Comparison of ENCODE assay signal across 26 cellular contexts in the genomic region with DNA sequence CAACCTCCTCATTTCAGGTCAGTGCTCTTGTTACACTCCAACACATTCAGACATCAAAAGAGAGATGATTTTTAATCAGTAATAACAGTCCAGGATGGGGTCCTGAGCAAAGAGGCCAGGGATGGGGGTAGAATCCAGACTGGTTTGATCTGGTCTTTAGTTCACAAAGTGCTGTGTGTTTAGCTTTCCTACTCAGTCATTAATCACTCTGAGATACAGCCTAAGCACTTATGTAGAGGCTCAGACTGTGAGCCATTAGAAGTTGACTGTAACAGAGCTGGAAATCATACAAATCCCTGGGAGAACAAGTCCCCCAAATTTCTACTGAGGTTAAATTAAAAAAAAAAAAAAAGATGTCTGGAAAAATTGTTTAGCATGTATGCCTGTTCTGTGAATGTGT.
"Had no signal": no experiment of that assay in that cellular context is flagged by ENCODE, and none has a peak within 500 bp of the region (broad histone marks: within the 10 kb centered on the region; RNA-seq: fewer than 3 reads in every experiment).

No MANE protein-coding gene starts in this region.

- DNase-seq: activated CD4-positive, alpha-beta T cell treated with anti-CD3 and anti-CD28 coated beads, Interleukin-2, amount 50 U/mL, for 4 hours; activated CD8-positive, alpha-beta memory T cell treated with anti-CD3 and anti-CD28 coated beads for 24 hours; activated CD8-positive, alpha-beta memory T cell treated with anti-CD3 and anti-CD28 coated beads, Interleukin-2, amount 50 U/mL, for 4 hours; activated naive CD4-positive, alpha-beta T cell; activated T-cell treated with anti-CD3 and anti-CD28 coated beads, Interleukin-2, amount 50 U/mL, for 4 hours; adrenal gland; cerebellar nuclear complex; esophagus squamous epithelium; gastrocnemius medialis; hippocampal formation; naive B cell; right cardiac atrium; stimulated activated CD4-positive, alpha-beta T cell treated with anti-CD3 and anti-CD28 coated beads, Interleukin-12 subunit alpha, Interleukin-12 subunit beta, amount 100 ng/mL, for 4 hours; stimulated activated naive CD8-positive, alpha-beta T cell treated with anti-CD3 and anti-CD28 coated beads, Interleukin-15, amount 100 ng/mL, for 72 hours; T1000; uterus had no signal

- H3K4me1 Mint-ChIP-seq: stimulated activated effector memory CD8-positive, alpha-beta T cell treated with anti-CD3 and anti-CD28 coated beads, Interleukin-12 subunit alpha, Interleukin-12 subunit beta, amount 100 ng/mL, for 72 hours had no signal

- H3K27me3 ChIP-seq: adrenal gland, esophagus squamous epithelium, gastrocnemius medialis, suprapubic skin, tibial nerve, uterus had no signal

- H3K4me3 Mint-ChIP-seq: activated naive CD8-positive, alpha-beta T cell; activated T-cell treated with anti-CD3 and anti-CD28 coated beads, Interleukin-2, amount 50 U/mL, for 4 hours; memory B cell; naive B cell; stimulated activated effector memory CD8-positive, alpha-beta T cell treated with anti-CD3 and anti-CD28 coated beads, Interleukin-12 subunit alpha, Interleukin-12 subunit beta, amount 100 ng/mL, for 72 hours; stimulated activated naive CD8-positive, alpha-beta T cell treated with anti-CD3 and anti-CD28 coated beads, Interleukin-15, amount 100 ng/mL, for 72 hours; T-helper 1 cell treated with Interleukin-12 subunit alpha and Interleukin-12 subunit beta and Interleukin-4 antibody, amounts not matched to agents 30 μg/mL and 1 μg/mL, for 36 hours; WTC11 had no signal

- ATAC-seq: activated T-cell treated with anti-CD3 and anti-CD28 coated beads, Interleukin-2, amount 50 U/mL, for 4 hours; gastrocnemius medialis; right cardiac atrium; stimulated activated effector memory CD8-positive, alpha-beta T cell treated with anti-CD3 and anti-CD28 coated beads, Interleukin-12 subunit alpha, Interleukin-12 subunit beta, amount 100 ng/mL, for 72 hours; stimulated activated naive CD8-positive, alpha-beta T cell treated with anti-CD3 and anti-CD28 coated beads, Interleukin-15, amount 100 ng/mL, for 72 hours; WTC11 had no signal

- H3K9me3 ChIP-seq: adrenal gland, esophagus squamous epithelium, gastrocnemius medialis, prostate gland, suprapubic skin, tibial nerve, uterus had no signal

- H3K9me3 Mint-ChIP-seq: activated T-cell treated with anti-CD3 and anti-CD28 coated beads, Interleukin-2, amount 50 U/mL, for 4 hours; activated T-helper 2 cell treated with anti-CD3 and anti-CD28 coated beads, Interferon-gamma antibody, Interleukin-2, Interleukin-4, amounts not matched to agents 10 μg/mL and 5 μg/mL and 100 μg/mL, durations not matched to agents 14 hours and 24 hours and 36 hours; memory B cell; naive B cell; stimulated activated effector memory CD8-positive, alpha-beta T cell treated with anti-CD3 and anti-CD28 coated beads, Interleukin-12 subunit alpha, Interleukin-12 subunit beta, amount 100 ng/mL, for 72 hours; stimulated activated naive CD8-positive, alpha-beta T cell treated with anti-CD3 and anti-CD28 coated beads, Interleukin-15, amount 100 ng/mL, for 72 hours; T-helper 1 cell treated with Interleukin-12 subunit alpha and Interleukin-12 subunit beta and Interleukin-4 antibody, amounts not matched to agents 30 μg/mL and 1 μg/mL, for 36 hours; WTC11 had no signal

- H3K36me3 Mint-ChIP-seq: activated naive CD8-positive, alpha-beta T cell; memory B cell; naive B cell; stimulated activated effector memory CD8-positive, alpha-beta T cell treated with anti-CD3 and anti-CD28 coated beads, Interleukin-12 subunit alpha, Interleukin-12 subunit beta, amount 100 ng/mL, for 72 hours; WTC11 had no signal

- H3K27ac Mint-ChIP-seq: activated naive CD8-positive, alpha-beta T cell; activated T-helper 2 cell treated with anti-CD3 and anti-CD28 coated beads, Interferon-gamma antibody, Interleukin-2, Interleukin-4, amounts not matched to agents 10 μg/mL and 5 μg/mL and 100 μg/mL, durations not matched to agents 14 hours and 24 hours and 36 hours; memory B cell; naive B cell; stimulated activated effector memory CD8-positive, alpha-beta T cell treated with anti-CD3 and anti-CD28 coated beads, Interleukin-12 subunit alpha, Interleukin-12 subunit beta, amount 100 ng/mL, for 72 hours; stimulated activated naive CD8-positive, alpha-beta T cell treated with anti-CD3 and anti-CD28 coated beads, Interleukin-15, amount 100 ng/mL, for 72 hours; T-helper 1 cell treated with Interleukin-12 subunit alpha and Interleukin-12 subunit beta and Interleukin-4 antibody, amounts not matched to agents 30 μg/mL and 1 μg/mL, for 36 hours; WTC11 had no signal

- H3K27ac ChIP-seq: adrenal gland, coronary artery, esophagus squamous epithelium, gastrocnemius medialis, prostate gland, suprapubic skin, tibial nerve, uterus had no signal

- H3K27me3 Mint-ChIP-seq: activated naive CD8-positive, alpha-beta T cell; memory B cell; naive B cell; stimulated activated naive CD8-positive, alpha-beta T cell treated with anti-CD3 and anti-CD28 coated beads, Interleukin-15, amount 100 ng/mL, for 72 hours had no signal

- H3K4me3 ChIP-seq: adrenal gland, coronary artery, esophagus squamous epithelium, gastrocnemius medialis, prostate gland, suprapubic skin, tibial nerve, uterus had no signal

- H3K4me1 ChIP-seq: prostate gland, suprapubic skin, uterus had no signal

- H3K36me3 ChIP-seq: esophagus squamous epithelium, gastrocnemius medialis, prostate gland, suprapubic skin, tibial nerve, uterus had no signal
